ENCODE assay signal across 8 cellular contexts in the genomic region with DNA sequence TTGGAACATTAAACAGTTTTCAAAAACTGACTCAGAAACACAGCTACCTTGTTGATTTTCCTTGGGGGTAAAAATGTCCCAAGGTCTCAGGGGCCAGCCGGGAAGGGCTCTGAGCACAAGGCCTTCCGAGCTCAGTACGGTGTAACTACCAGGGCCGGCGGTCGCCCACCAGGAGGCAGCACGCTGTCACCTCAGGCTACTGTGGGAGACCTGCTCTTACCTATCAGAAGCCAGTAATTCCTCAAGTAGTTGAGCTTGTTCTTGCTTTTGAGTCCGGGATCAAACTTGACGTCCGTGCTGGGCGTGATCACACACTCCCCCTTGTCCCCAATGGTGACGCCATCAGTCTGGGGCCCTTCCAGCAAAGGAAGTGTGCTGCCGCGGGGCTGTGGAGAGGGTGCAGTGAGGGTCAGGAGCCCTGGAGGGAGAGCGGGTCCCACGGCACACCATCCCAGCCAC. TPM values are rescaled to one million over a fixed set of nuclear protein-coding genes. Genes with fewer than 3 reads are reported as not detected.
DNase-seq lines count a peak whose midpoint lies in the region; ATAC-seq, FAIRE-seq and TF ChIP-seq lines count a peak whose summit lies in the region.

No MANE protein-coding gene starts in this region.

- H3K56ac ChIP-seq in H1 (replicated peaks; ENCODE audit: insufficient read length, low read depth, low read length) = no peak overlapping the region

- no peak overlapping the region for H3K23ac ChIP-seq in H1 (ENCODE audit: insufficient read length)

- H3K4me2 ChIP-seq in H1 (ENCODE audit: insufficient read depth in 1 of 2, low read depth in 2 of 2, low read length in 2 of 2) = peak overlapping the region; percentile 1 to 35; a peak in 3 of 4 replicates

- no peaks in the 10 kb centered on the region for H3K79me1 ChIP-seq in H1 (ENCODE audit: low read depth, low read length)

- intact Hi-C loops in upper lobe of right lung (cut with DNase I) = no loop called here

- no peaks in the 10 kb centered on the region for H3K23me2 ChIP-seq in H1 (ENCODE audit: low read depth, low read length)

- no peak overlapping the region for H2BK120ac ChIP-seq in H1 (replicated peaks; ENCODE audit: low read depth, low read length)

- H4K20me1 ChIP-seq in H1 (replicated peaks in 1 of 2; ENCODE audit: control insufficient read depth in 1 of 2, insufficient read depth in 2 of 2, low read length in 2 of 2) = no peaks in the 10 kb centered on the region

- H4K8ac ChIP-seq in H1 (ENCODE audit: extremely low read depth, insufficient read depth, low read length) = peak overlapping the region; percentile 81; the same call in 1 of the 2 replicates

- no peak overlapping the region for H2BK12ac ChIP-seq in H1 (ENCODE audit: low read depth, low read length)

- peaks cover 3% of the 10 kb centered on the region for H3K4me1 ChIP-seq in HUES6 (ENCODE audit: control insufficient read depth, insufficient read depth, low read length)
- H3K4me1 ChIP-seq in H1 (replicated peaks in 1 of 4; ENCODE audit: control insufficient read depth in 3 of 4, insufficient read depth in 4 of 4, low read length in 3 of 4) = peaks cover 0 to 3% (median 0%) of the 10 kb centered on the region in 4 experiments; a peak in 1 of 7 replicates
- peaks cover 0 to 4% of the 10 kb centered on the region in 2 donors for H3K4me1 ChIP-seq in muscle layer of duodenum (ENCODE audit: control insufficient read depth in 1 of 2, insufficient read depth in 2 of 2, low read length in 2 of 2)
- H3K4me1 ChIP-seq in upper lobe of right lung = no peaks in the 10 kb centered on the region

- H3K18ac ChIP-seq in H1 (ENCODE audit: extremely low read depth, low read length) = no peak overlapping the region

- H3K9me3 ChIP-seq in HUES6 (ENCODE audit: control insufficient read depth, insufficient read depth, low read depth, low read length) (peaks cover 6% of the 10 kb centered on the region; the same call in 1 of the 2 replicates), H1 (ENCODE audit: insufficient read depth in 2 of 2, low read depth in 1 of 2, low read length in 1 of 2) (no peaks in the 10 kb centered on the region), muscle layer of duodenum (ENCODE audit: control insufficient read depth in 1 of 2, low read length in 2 of 2) (no peaks in the 10 kb centered on the region), upper lobe of right lung (no peaks in the 10 kb centered on the region)

- no peak overlapping the region for H3K27ac ChIP-seq in HUES6 (ENCODE audit: low read depth, low read length)
- H3K27ac ChIP-seq in H1 (ENCODE audit: low read depth, low read length) = no peak overlapping the region
- H3K27ac ChIP-seq in muscle layer of duodenum (ENCODE audit: low read length) = peak overlapping the region; percentile 70
- no peak overlapping the region for H3K27ac ChIP-seq in upper lobe of right lung

- H2BK15ac ChIP-seq in H1 (ENCODE audit: low read length) = no peak overlapping the region

- no peak for TF ChIP-seq EP300 in H1 (IDR thresholded peaks at IDR 0.05; ENCODE audit: borderline replicate concordance in 1 of 2, low read depth in 2 of 2, low read length in 2 of 2)

- H2BK5ac ChIP-seq in H1 (ENCODE audit: low read depth, low read length) = no peak overlapping the region

- peak overlapping the region; percentile 23 for H4K91ac ChIP-seq in H1 (replicated peaks; ENCODE audit: insufficient read length, low read length)

- H2AFZ ChIP-seq in H1 (ENCODE audit: low read length) = 0 out of 2 replicates have a peak overlapping the region, but pooled peaks have one; percentile 31

- TF ChIP-seq CTCF in H1 (IDR thresholded peaks at IDR 0.05; ENCODE audit: control extremely low read depth in 1 of 3, insufficient read depth in 1 of 3, low read depth in 1 of 3, low read length in 3 of 3) (peak; percentile 90 to 93 (median 92)), upper lobe of right lung (IDR thresholded peaks at IDR 0.05) (peak; percentile 61)

- no peaks in the 10 kb centered on the region for H3K79me2 ChIP-seq in H1 (ENCODE audit: control insufficient read depth in 1 of 2, insufficient read depth in 2 of 2, low read length in 2 of 2)

- ATAC-seq in upper lobe of right lung (peak; percentile 94), HG02678 (IDR thresholded peaks at IDR 0.05; ENCODE audit: unreplicated experiment) (no peak), HG03354 (IDR thresholded peaks at IDR 0.05; ENCODE audit: poor library complexity, severe bottlenecking, unreplicated experiment) (no peak)

- no peak overlapping the region for H3K14ac ChIP-seq in H1 (ENCODE audit: insufficient read length)

- WGBS in H1 (ENCODE audit: extremely low coverage in 1 of 2, insufficient coverage in 1 of 2, insufficient read length in 1 of 2, insufficient replicate concordance in 2 of 2, low coverage in 1 of 2, low lambda C conversion rate in 2 of 2, missing lambda C conversion rate in 1 of 2), 2 experiments = 41% methylated on average over 16 of the region's 16 CpGs; no CpG with 5 or more reads in 1 of the 2 experiments

- peak; percentile 89 to 90 for TF ChIP-seq RAD21 in H1 (IDR thresholded peaks at IDR 0.05 in 1 of 2, conservative IDR thresholded peaks at IDR 0.05 in 1 of 2; ENCODE audit: low read depth in 2 of 2, low read length in 2 of 2)

- H3K27me3 ChIP-seq in HUES6 (ENCODE audit: control insufficient read depth, insufficient read depth, low read length) = no peaks in the 10 kb centered on the region
- H3K27me3 ChIP-seq in H1 (replicated peaks in 1 of 4; ENCODE audit: control insufficient read depth in 3 of 4, extremely low read depth in 1 of 4, insufficient read depth in 3 of 4, low read length in 3 of 4) = no peaks in the 10 kb centered on the region
- no peaks in the 10 kb centered on the region for H3K27me3 ChIP-seq in muscle layer of duodenum (ENCODE audit: low read depth, low read length)
- H3K27me3 ChIP-seq in upper lobe of right lung = no peaks in the 10 kb centered on the region

- H3K36me3 ChIP-seq in HUES6 (ENCODE audit: control insufficient read depth, insufficient read depth, low read length) (peaks cover 5% of the 10 kb centered on the region; the same call in 1 of the 2 replicates), H1 (ENCODE audit: control insufficient read depth in 2 of 4, insufficient read depth in 4 of 4, low read length in 3 of 4) (0 out of 8 replicates have a peak, but pooled peaks cover 0 to 2% (median 0%) of the 10 kb centered on the region in 4 experiments), muscle layer of duodenum (ENCODE audit: control insufficient read depth in 1 of 2, insufficient read depth in 2 of 2, low read length in 2 of 2) (peaks cover 29 to 48% of the 10 kb centered on the region in 2 donors), upper lobe of right lung (peaks cover 70% of the 10 kb centered on the region)

- TF ChIP-seq POLR2A in H1 (IDR thresholded peaks at IDR 0.05; ENCODE audit: control extremely low read depth in 1 of 2, low read depth in 2 of 2, low read length in 2 of 2) = 0 out of 3 replicates have a peak, but pooled peaks of 1 of the 2 experiments have one; percentile 30

- FAIRE-seq in H1 (lab: Jason Lieb, UNC) = peak; percentile 78

- no peak overlapping the region for H2BK20ac ChIP-seq in H1 (ENCODE audit: low read length)

- H2AK5ac ChIP-seq in H1 (ENCODE audit: low read depth, low read length) = no peak overlapping the region

- H4K5ac ChIP-seq in H1 (ENCODE audit: insufficient read length, low read depth, low read length) = no peak overlapping the region

- DNase-seq in AG20443 (ENCODE audit: low spot score) = peak; percentile 29
- DNase-seq in activated CD4-positive, alpha-beta T cell treated with anti-CD3 and anti-CD28 coated beads, Interleukin-2, amount 50 U/mL, for 4 hours = peak; percentile 54 to 60
- DNase-seq in H1 (ENCODE audit: low read depth in 1 of 2, low spot score in 2 of 2) = peak; percentile 43 to 82
- DNase-seq in upper lobe of right lung = peak; percentile 93

- CTCF ChIA-PET in H1 (lab: Charles Lee; ENCODE audit: partially characterized antibody) = interaction anchor here (0.6 to 13.9 kb wide), 48 partner anchors 9 to 227 kb away, joined by 3 to 238 read pairs (median 5); a partner anchor contains a TSS

- H3K9ac ChIP-seq in HUES6 (ENCODE audit: low read length) (no peak overlapping the region), H1 (replicated peaks in 1 of 4; ENCODE audit: extremely low read depth in 1 of 4, low read depth in 3 of 4, low read length in 3 of 4) (no peak overlapping the region)

- POLR2A ChIA-PET in H1 (lab: Charles Lee; ENCODE audit: partially characterized antibody) = interaction anchor here (0.8 to 1.5 kb wide), 8 partner anchors 11 to 84 kb away, joined by 3 to 18 read pairs (median 4); a partner anchor contains a TSS

- peak overlapping the region; percentile 20; the same call in 1 of the 2 replicates for H3K4me3 ChIP-seq in HUES6 (ENCODE audit: low read depth, low read length)
- H3K4me3 ChIP-seq in H1 (ENCODE audit: extremely low read depth in 1 of 4, insufficient read depth in 2 of 4, low read depth in 3 of 4, low read length in 4 of 4) = peak overlapping the region in 1 of 4 experiments; percentile 35; a peak in 2 of 8 replicates
- no peak overlapping the region for H3K4me3 ChIP-seq in muscle layer of duodenum (ENCODE audit: low read depth in 1 of 2, low read length in 2 of 2)
- peak overlapping the region; percentile 6 for H3K4me3 ChIP-seq in upper lobe of right lung

- no peak overlapping the region for H3K4ac ChIP-seq in H1 (replicated peaks; ENCODE audit: insufficient read length, low read depth, low read length)

TF ChIP-seq in H1, 55 proteins besides CTCF, POLR2A, EP300 and RAD21:
- TF ChIP-seq RXRA (IDR thresholded peaks at IDR 0.05; ENCODE audit: insufficient read depth, low read depth, low read length) = no peak
- TF ChIP-seq SP1 (IDR thresholded peaks at IDR 0.05; ENCODE audit: low read depth, low read length) = no peak
- peak; percentile 60; the same call in 1 of the 2 replicates for TF ChIP-seq TAF1 (IDR thresholded peaks at IDR 0.05; ENCODE audit: low read depth, low read length)
- peak; percentile 87 for TF ChIP-seq CREB1 (IDR thresholded peaks at IDR 0.05)
- no peak for TF ChIP-seq KDM4A (IDR thresholded peaks at IDR 0.05; ENCODE audit: low read depth, low read length, severe bottlenecking)
- TF ChIP-seq HDAC6 (IDR thresholded peaks at IDR 0.05; ENCODE audit: low read depth, low read length) = no peak

RNA-seq across cellular contexts. Expression of a gene that starts 43.4 kb away (rescaled TPM):
- total RNA-seq in H1 (2021; fragmentation: NEBNext Ultra II Directional; extraction: Animal tissue kit (Norgen Biotek cat#: 25700)) = 0.45 TPM in 1 of 2 replicates, not detected in the other
- 0.63 and 0.77 TPM in 2 replicates for polyA plus RNA-seq in H1 (2011; rRNA removed)
- polyA plus RNA-seq in H1 (2011; cell fraction: cytosol; rRNA removed) = 0.44 TPM
- 0.60 TPM for polyA plus RNA-seq in H1 (2011; cell fraction: nucleus; rRNA removed)
- 0.27 to 0.81 TPM (median 0.46 TPM) in 3 of 4 replicates, not detected in the other for polyA plus RNA-seq in H1 (2012, experiment 1 of 2)
- polyA plus RNA-seq in H1 (2012, experiment 2 of 2) = 0.47 TPM
- 0.18 TPM for polyA plus RNA-seq in H1 (2013, experiment 1 of 2)
- polyA plus RNA-seq in H1 (2013, experiment 2 of 2) = 0.24 TPM
- polyA minus RNA-seq in H1 (2011; rRNA and poly(A)+ RNA removed) = 0.51 and 1.6 TPM in 2 replicates
- not detected for polyA minus RNA-seq in H1 (2011; cell fraction: cytosol; rRNA and poly(A)+ RNA removed)
- polyA minus RNA-seq in H1 (2011; cell fraction: nucleus; rRNA and poly(A)+ RNA removed) = not detected
- total RNA-seq in upper lobe of right lung = 70.5 TPM

Comparison
In these comparisons a context has a peak if more than half of its experiments do, and no peak if none do; other contexts are left out.
1. DNase-seq: peak in every context shown above with its lines; median percentile 93 in upper lobe of right lung; 62 in H1; 57 in activated CD4-positive, alpha-beta T cell treated with anti-CD3 and anti-CD28 coated beads, Interleukin-2, amount 50 U/mL, for 4 hours; 29 in AG20443.
2. H3K4me3 ChIP-seq: peak in HUES6 (single experiment) and upper lobe of right lung (single experiment); none in muscle layer of duodenum (0 of 2).
3. RNA of a gene that starts 43.4 kb away (total RNA-seq): 70.5 TPM in upper lobe of right lung (single experiment); 0.45 TPM in H1; every median in the first group is over 10 times any median in the second.